ENCODE assay signal across 8 cellular contexts in genomic region chr6:19836799-19837510, GRCh38. TPM values are rescaled to one million over a fixed set of nuclear protein-coding genes. Genes with fewer than 3 reads are reported as not detected.
DNase-seq lines count a peak whose midpoint lies in the region; TF ChIP-seq lines count a peak whose summit lies in the region.

TSS of gene ID4 (plus strand) at chr6:19837370. CDS start at chr6:19837755, 385 bp downstream.

- peak within 1 kb of the TSS; percentile 89 for H3K4me3 Mint-ChIP-seq in osteocyte (ENCODE audit: unreplicated experiment)

- H3K36me3 ChIP-seq in adrenal gland (replicated peaks in 1 of 2) = no peaks in the 10 kb centered on the region

- peak within 1 kb of the TSS; percentile 96 for H3K27ac Mint-ChIP-seq in osteocyte (ENCODE audit: unreplicated experiment)

- H3K9me3 ChIP-seq in adrenal gland (replicated peaks in 1 of 3) = no peaks in the 10 kb centered on the region

- peaks cover 47% of the 10 kb centered on the region for H3K27me3 ChIP-seq in adrenal gland

- DNase-seq in AG10803 (ENCODE audit: low read depth) (peak; percentile 97), HuH-7.5 (ENCODE audit: low spot score) (peak; percentile 81), adrenal gland (peak; percentile 61 to 79 (median 68)), cardiac septum (ENCODE audit: low spot score) (peak; percentile 92), osteocyte (ENCODE audit: extremely low spot score, unreplicated experiment) (peak; percentile 99), GOT3 (lab: John Stamatoyannopoulos, UW) (no peak), OCI-M1 (lab: John Stamatoyannopoulos, UW) (no peak)
- DNase-seq in activated CD4-positive, CD25-positive, alpha-beta regulatory T cell (lab: John Stamatoyannopoulos, UW) = no peak

- TF ChIP-seq POLR2A in adrenal gland (IDR thresholded peaks at IDR 0.05) = peak in 1 of 2 donors; percentile 60

- H3K36me3 Mint-ChIP-seq in osteocyte (ENCODE audit: unreplicated experiment) = peaks cover 12% of the 10 kb centered on the region

- intact Hi-C loops in adrenal gland (cut with DNase I) = no loop called here
- intact Hi-C loops in cardiac septum (cut with DNase I) = loop anchor here (2.0 kb wide), 1 partner anchor 32 kb away; no protein-coding TSS in a partner anchor

- WGBS in adrenal gland, 4 donors = 1 to 3% (median 2%) methylated on average over 35 to 71 of the region's 71 CpGs

- peak within 1 kb of the TSS; percentile 78 for H3K4me3 ChIP-seq in AG10803 (ENCODE audit: low read length)
- H3K4me3 ChIP-seq in adrenal gland = peak within 1 kb of the TSS in 2 of 4 donors; percentile 24 to 65

- TF ChIP-seq CTCF in AG10803 (conservative IDR thresholded peaks at IDR 0.05; ENCODE audit: low read length) (no peak), adrenal gland (IDR thresholded peaks at IDR 0.05) (no peak), osteocyte (IDR thresholded peaks at IDR 0.05) (no peak)

- peak within 1 kb of the TSS in 2 of 5 donors; percentile 41 to 83 for H3K27ac ChIP-seq in adrenal gland

- H3K9me3 Mint-ChIP-seq in osteocyte (ENCODE audit: unreplicated experiment) = no peaks in the 10 kb centered on the region

- H3K4me1 Mint-ChIP-seq in osteocyte (ENCODE audit: unreplicated experiment) = peaks cover 30% of the 10 kb centered on the region

- H3K27me3 Mint-ChIP-seq in osteocyte (ENCODE audit: unreplicated experiment) = no peaks in the 10 kb centered on the region

- peaks cover 0 to 5% of the 10 kb centered on the region in 2 donors for H3K4me1 ChIP-seq in adrenal gland (replicated peaks in 1 of 2)

RNA-seq across cellular contexts. Expression of gene ID4, which starts in this region (rescaled TPM):
- total RNA-seq in adrenal gland = 10 to 100 TPM in 1 of 8 donors, 1 to 10 TPM in 7; 1.5 to 12.4 (median 6.3) TPM
- 1 to 10 TPM; 5.3 to 9.7 (median 9.3) TPM for polyA plus RNA-seq in adrenal gland
- total RNA-seq in cardiac septum = 6.8 TPM
- 42.5 and 46.8 TPM in 2 replicates for total RNA-seq in osteocyte

Comparison
In these comparisons a context has a peak if more than half of its experiments do, and no peak if none do; other contexts are left out.
1. DNase-seq: peak in AG10803 (single experiment), HuH-7.5 (single experiment), adrenal gland (7 of 7), cardiac septum (single experiment) and osteocyte (single experiment); none in GOT3 (single experiment), OCI-M1 (single experiment) and activated CD4-positive, CD25-positive, alpha-beta regulatory T cell (0 of 4).